Comparison of ENCODE assay signal across 27 cellular contexts in genomic region chr10:108036298-108036697, GRCh38.
"Had no signal": no experiment of that assay in that cellular context is flagged by ENCODE, and none has a peak within 500 bp of the region (broad histone marks: within the 10 kb centered on the region; RNA-seq: fewer than 3 reads in every experiment).

No MANE protein-coding gene starts in this region.

- H3K4me3 ChIP-seq: K562, PC-9, SJCRH30, SK-N-MC had no signal

- DNase-seq: activated CD4-positive, alpha-beta T cell treated with anti-CD3 and anti-CD28 coated beads, Interleukin-2, amount 10 ng/mL, durations not matched to agents 24 days and 14 days; activated CD4-positive, alpha-beta T cell treated with anti-CD3 and anti-CD28 coated beads, Interleukin-2, amount 50 U/mL, for 4 hours; activated CD8-positive, alpha-beta T cell treated with anti-CD3 and anti-CD28 coated beads for 36 hours; activated effector memory CD4-positive, alpha-beta T cell treated with anti-CD3 and anti-CD28 coated beads, Interleukin-2, amount 50 U/mL, for 16 hours; activated naive CD4-positive, alpha-beta T cell; activated naive CD4-positive, alpha-beta T cell treated with anti-CD3 and anti-CD28 coated beads, Interleukin-2, amount 50 U/mL, for 16 hours; activated naive CD8-positive, alpha-beta T cell treated with anti-CD3 and anti-CD28 coated beads for 36 hours; activated T-cell treated with anti-CD3 and anti-CD28 coated beads, Interleukin-2, amount 50 U/mL, for 1 hour; activated T-cell treated with anti-CD3 and anti-CD28 coated beads, Interleukin-2, amount 50 U/mL, for 72 hours; amniotic stem cell; aorta; brain microvascular endothelial cell; central memory CD4-positive, alpha-beta T cell; NCI-H1092 treated with DMSO at 0.1 percent for 48 hours; NCI-H1417; NCI-H146; NCI-H187; NCI-H2029 treated with DMSO at 0.1 percent for 48 hours; NCI-H2107; NCI-H2171; NCI-H526; NK-92 treated with Interleukin-12 subunit alpha and Interleukin-12 subunit beta, amount 100 ng/mL, for 24 hours; PC-9; SJCRH30; T1000 had no signal
